In genomic region chr19:58380736-58381459, GRCh38 we compare ENCODE assay signal across 1 cellular context.
A peak's percentile ranks its signal among the peaks of the same experiment; 100 is the strongest.
TF ChIP-seq lines count a peak whose summit lies in the region.

Gene ZNF837 (minus strand): TSS chr19:58381030. CDS start chr19:58369332, 11,698 bp downstream.

TF ChIP-seq in HEK293, 187 proteins besides CTCF, POLR2A, EP300 and RAD21 (continued from another document and continues in another):
- TF ChIP-seq ELK4 (IDR thresholded peaks at IDR 0.05; ENCODE audit: borderline replicate concordance, low read depth, low read length) (no peak), SP3 (tag by site-specific recombination; IDR thresholded peaks at IDR 0.05) (peak; percentile 92), ZNF488 (tag by site-specific recombination; IDR thresholded peaks at IDR 0.05) (no peak), ZNF140 (tag by site-specific recombination; IDR thresholded peaks at IDR 0.05) (no peak), KLF16 (tag by site-specific recombination; IDR thresholded peaks at IDR 0.05) (peak; percentile 98), KLF7 (tag by site-specific recombination; IDR thresholded peaks at IDR 0.05; ENCODE audit: borderline replicate concordance) (peak; percentile 91; the same call in 1 of the 2 replicates), ZNF600 (tag by site-specific recombination; IDR thresholded peaks at IDR 0.05) (peak; percentile 80), ZNF184 (tag by site-specific recombination; IDR thresholded peaks at IDR 0.05) (no peak; the same call in 1 of the 2 replicates), ZNF626 (tag by site-specific recombination; IDR thresholded peaks at IDR 0.05) (no peak; the same call in 1 of the 2 replicates), ZNF132 (tag by site-specific recombination; IDR thresholded peaks at IDR 0.05; ENCODE audit: borderline replicate concordance) (no peak), ZNF785 (tag by site-specific recombination; IDR thresholded peaks at IDR 0.05) (peak; percentile 90), ZFP41 (tag by site-specific recombination; IDR thresholded peaks at IDR 0.05; ENCODE audit: borderline replicate concordance) (peak; percentile 80; the same call in 1 of the 2 replicates), ZNF248 (tag by site-specific recombination; IDR thresholded peaks at IDR 0.05) (no peak), ZNF175 (tag by site-specific recombination; IDR thresholded peaks at IDR 0.05) (no peak), ZNF48 (tag by site-specific recombination; IDR thresholded peaks at IDR 0.05) (no peak), ZNF571 (tag by site-specific recombination; IDR thresholded peaks at IDR 0.05) (no peak), ZNF843 (tag by site-specific recombination; IDR thresholded peaks at IDR 0.05) (peak; percentile 73), ZNF501 (tag by site-specific recombination; IDR thresholded peaks at IDR 0.05) (peak; percentile 94), ZNF16 (tag by site-specific recombination; IDR thresholded peaks at IDR 0.05; ENCODE audit: low read depth) (no peak), ZNF660 (tag by site-specific recombination; IDR thresholded peaks at IDR 0.05) (peak; percentile 98), HOXC10 (CRISPR knock-in tag; IDR thresholded peaks at IDR 0.05) (peak; percentile 97), TCF7L2 (IDR thresholded peaks at IDR 0.05; ENCODE audit: borderline replicate concordance, low read depth, low read length) (peak; percentile 67; the same call in 1 of the 2 replicates), ZNF274 (IDR thresholded peaks at IDR 0.05; ENCODE audit: low read length) (no peak), ZNF274 (tag by site-specific recombination; IDR thresholded peaks at IDR 0.05; ENCODE audit: borderline replicate concordance) (no peak), ZNF311 (tag by site-specific recombination; IDR thresholded peaks at IDR 0.05; ENCODE audit: borderline replicate concordance) (no peak), BCL11A (tag by site-specific recombination; IDR thresholded peaks at IDR 0.05; ENCODE audit: low read depth) (no peak), OSR2 (tag by site-specific recombination; IDR thresholded peaks at IDR 0.05) (0 out of 2 replicates have a peak, but pooled peaks have one; percentile 37), ZNF354C (tag by site-specific recombination; IDR thresholded peaks at IDR 0.05; ENCODE audit: borderline replicate concordance, low read depth) (no peak), ZNF121 (tag by site-specific recombination; IDR thresholded peaks at IDR 0.05) (peak; percentile 78; the same call in 1 of the 2 replicates), ZNF23 (tag by site-specific recombination; IDR thresholded peaks at IDR 0.05; ENCODE audit: borderline replicate concordance) (0 out of 2 replicates have a peak, but pooled peaks have one; percentile 29), HOXD13 (CRISPR knock-in tag; IDR thresholded peaks at IDR 0.05; ENCODE audit: borderline replicate concordance) (peak; percentile 88), SCRT1 (tag by site-specific recombination; IDR thresholded peaks at IDR 0.05; ENCODE audit: borderline replicate concordance) (no peak), ZNF341 (tag by site-specific recombination; IDR thresholded peaks at IDR 0.05; ENCODE audit: low read depth) (no peak), ZNF362 (tag by site-specific recombination; IDR thresholded peaks at IDR 0.05) (no peak), ZNF335 (tag by site-specific recombination; conservative IDR thresholded peaks at IDR 0.05) (peak; percentile 95), SCRT2 (tag by site-specific recombination; IDR thresholded peaks at IDR 0.05) (no peak), ZBTB17 (tag by site-specific recombination; IDR thresholded peaks at IDR 0.05) (peak; percentile 32; the same call in 1 of the 2 replicates), ZFP37 (tag by site-specific recombination; IDR thresholded peaks at IDR 0.05) (peak; percentile 95), ZNF239 (tag by site-specific recombination; IDR thresholded peaks at IDR 0.05) (0 out of 2 replicates have a peak, but pooled peaks have one; percentile 25), ZNF350 (tag by site-specific recombination; IDR thresholded peaks at IDR 0.05) (peak; percentile 31; the same call in 1 of the 2 replicates), ZNF623 (tag by site-specific recombination; IDR thresholded peaks at IDR 0.05) (no peak; the same call in 1 of the 2 replicates), SP7 (tag by site-specific recombination; IDR thresholded peaks at IDR 0.05) (peak; percentile 90), ZNF791 (tag by site-specific recombination; IDR thresholded peaks at IDR 0.05) (no peak), KLF9 (tag by site-specific recombination; IDR thresholded peaks at IDR 0.05; ENCODE audit: low read depth) (peak; percentile 89), ZNF561 (tag by site-specific recombination; IDR thresholded peaks at IDR 0.05; ENCODE audit: borderline replicate concordance) (peak; percentile 99), ZNF214 (tag by site-specific recombination; IDR thresholded peaks at IDR 0.05; ENCODE audit: borderline replicate concordance) (no peak), ZNF701 (tag by site-specific recombination; IDR thresholded peaks at IDR 0.05) (no peak), TRIM28 (IDR thresholded peaks at IDR 0.05; ENCODE audit: borderline replicate concordance, low read length) (no peak; the same call in 1 of the 2 replicates), ZNF792 (tag by site-specific recombination; IDR thresholded peaks at IDR 0.05) (no peak), MZF1 (tag by site-specific recombination; IDR thresholded peaks at IDR 0.05; ENCODE audit: borderline replicate concordance) (peak; percentile 77; the same call in 1 of the 2 replicates)
- TF ChIP-seq, protein P1, sequence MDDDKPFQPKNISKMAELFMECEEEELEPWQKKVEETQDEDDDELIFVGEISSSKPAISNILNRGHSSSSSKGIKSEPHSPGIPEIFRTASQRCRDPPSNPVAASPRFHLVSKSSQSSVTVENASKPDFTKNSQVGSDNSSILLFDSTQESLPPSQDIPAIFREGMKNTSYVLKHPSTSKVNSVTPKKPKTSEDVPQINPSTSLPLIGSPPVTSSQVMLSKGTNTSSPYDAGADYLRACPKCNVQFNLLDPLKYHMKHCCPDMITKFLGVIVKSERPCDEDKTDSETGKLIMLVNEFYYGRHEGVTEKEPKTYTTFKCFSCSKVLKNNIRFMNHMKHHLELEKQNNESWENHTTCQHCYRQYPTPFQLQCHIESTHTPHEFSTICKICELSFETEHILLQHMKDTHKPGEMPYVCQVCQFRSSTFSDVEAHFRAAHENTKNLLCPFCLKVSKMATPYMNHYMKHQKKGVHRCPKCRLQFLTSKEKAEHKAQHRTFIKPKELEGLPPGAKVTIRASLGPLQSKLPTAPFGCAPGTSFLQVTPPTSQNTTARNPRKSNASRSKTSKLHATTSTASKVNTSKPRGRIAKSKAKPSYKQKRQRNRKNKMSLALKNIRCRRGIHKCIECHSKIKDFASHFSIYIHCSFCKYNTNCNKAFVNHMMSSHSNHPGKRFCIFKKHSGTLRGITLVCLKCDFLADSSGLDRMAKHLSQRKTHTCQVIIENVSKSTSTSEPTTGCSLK (tag by site-specific recombination; IDR thresholded peaks at IDR 0.05): no peak
- TF ChIP-seq, protein P2, sequence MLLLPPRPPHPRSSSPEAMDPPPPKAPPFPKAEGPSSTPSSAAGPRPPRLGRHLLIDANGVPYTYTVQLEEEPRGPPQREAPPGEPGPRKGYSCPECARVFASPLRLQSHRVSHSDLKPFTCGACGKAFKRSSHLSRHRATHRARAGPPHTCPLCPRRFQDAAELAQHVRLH (tag by site-specific recombination; IDR thresholded peaks at IDR 0.05): peak; percentile 96
- TF ChIP-seq, protein P3, sequence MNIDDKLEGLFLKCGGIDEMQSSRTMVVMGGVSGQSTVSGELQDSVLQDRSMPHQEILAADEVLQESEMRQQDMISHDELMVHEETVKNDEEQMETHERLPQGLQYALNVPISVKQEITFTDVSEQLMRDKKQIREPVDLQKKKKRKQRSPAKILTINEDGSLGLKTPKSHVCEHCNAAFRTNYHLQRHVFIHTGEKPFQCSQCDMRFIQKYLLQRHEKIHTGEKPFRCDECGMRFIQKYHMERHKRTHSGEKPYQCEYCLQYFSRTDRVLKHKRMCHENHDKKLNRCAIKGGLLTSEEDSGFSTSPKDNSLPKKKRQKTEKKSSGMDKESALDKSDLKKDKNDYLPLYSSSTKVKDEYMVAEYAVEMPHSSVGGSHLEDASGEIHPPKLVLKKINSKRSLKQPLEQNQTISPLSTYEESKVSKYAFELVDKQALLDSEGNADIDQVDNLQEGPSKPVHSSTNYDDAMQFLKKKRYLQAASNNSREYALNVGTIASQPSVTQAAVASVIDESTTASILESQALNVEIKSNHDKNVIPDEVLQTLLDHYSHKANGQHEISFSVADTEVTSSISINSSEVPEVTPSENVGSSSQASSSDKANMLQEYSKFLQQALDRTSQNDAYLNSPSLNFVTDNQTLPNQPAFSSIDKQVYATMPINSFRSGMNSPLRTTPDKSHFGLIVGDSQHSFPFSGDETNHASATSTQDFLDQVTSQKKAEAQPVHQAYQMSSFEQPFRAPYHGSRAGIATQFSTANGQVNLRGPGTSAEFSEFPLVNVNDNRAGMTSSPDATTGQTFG (tag by site-specific recombination; IDR thresholded peaks at IDR 0.05; ENCODE audit: borderline replicate concordance): peak; percentile 90; the same call in 1 of the 2 replicates
- TF ChIP-seq, protein P4, sequence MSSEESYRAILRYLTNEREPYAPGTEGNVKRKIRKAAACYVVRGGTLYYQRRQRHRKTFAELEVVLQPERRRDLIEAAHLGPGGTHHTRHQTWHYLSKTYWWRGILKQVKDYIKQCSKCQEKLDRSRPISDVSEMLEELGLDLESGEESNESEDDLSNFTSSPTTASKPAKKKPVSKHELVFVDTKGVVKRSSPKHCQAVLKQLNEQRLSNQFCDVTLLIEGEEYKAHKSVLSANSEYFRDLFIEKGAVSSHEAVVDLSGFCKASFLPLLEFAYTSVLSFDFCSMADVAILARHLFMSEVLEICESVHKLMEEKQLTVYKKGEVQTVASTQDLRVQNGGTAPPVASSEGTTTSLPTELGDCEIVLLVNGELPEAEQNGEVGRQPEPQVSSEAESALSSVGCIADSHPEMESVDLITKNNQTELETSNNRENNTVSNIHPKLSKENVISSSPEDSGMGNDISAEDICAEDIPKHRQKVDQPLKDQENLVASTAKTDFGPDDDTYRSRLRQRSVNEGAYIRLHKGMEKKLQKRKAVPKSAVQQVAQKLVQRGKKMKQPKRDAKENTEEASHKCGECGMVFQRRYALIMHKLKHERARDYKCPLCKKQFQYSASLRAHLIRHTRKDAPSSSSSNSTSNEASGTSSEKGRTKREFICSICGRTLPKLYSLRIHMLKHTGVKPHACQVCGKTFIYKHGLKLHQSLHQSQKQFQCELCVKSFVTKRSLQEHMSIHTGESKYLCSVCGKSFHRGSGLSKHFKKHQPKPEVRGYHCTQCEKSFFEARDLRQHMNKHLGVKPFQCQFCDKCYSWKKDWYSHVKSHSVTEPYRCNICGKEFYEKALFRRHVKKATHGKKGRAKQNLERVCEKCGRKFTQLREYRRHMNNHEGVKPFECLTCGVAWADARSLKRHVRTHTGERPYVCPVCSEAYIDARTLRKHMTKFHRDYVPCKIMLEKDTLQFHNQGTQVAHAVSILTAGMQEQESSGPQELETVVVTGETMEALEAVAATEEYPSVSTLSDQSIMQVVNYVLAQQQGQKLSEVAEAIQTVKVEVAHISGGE (tag by site-specific recombination; conservative IDR thresholded peaks at IDR 0.05; ENCODE audit: low read depth): peak; percentile 100
- TF ChIP-seq, protein P5, sequence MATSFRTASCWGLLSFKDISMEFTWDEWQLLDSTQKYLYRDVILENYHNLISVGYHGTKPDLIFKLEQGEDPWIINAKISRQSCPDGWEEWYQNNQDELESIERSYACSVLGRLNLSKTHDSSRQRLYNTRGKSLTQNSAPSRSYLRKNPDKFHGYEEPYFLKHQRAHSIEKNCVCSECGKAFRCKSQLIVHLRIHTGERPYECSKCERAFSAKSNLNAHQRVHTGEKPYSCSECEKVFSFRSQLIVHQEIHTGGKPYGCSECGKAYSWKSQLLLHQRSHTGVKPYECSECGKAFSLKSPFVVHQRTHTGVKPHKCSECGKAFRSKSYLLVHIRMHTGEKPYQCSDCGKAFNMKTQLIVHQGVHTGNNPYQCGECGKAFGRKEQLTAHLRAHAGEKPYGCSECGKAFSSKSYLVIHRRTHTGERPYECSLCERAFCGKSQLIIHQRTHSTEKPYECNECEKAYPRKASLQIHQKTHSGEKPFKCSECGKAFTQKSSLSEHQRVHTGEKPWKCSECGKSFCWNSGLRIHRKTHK (tag by site-specific recombination; IDR thresholded peaks at IDR 0.05): no peak
- TF ChIP-seq, protein P6, sequence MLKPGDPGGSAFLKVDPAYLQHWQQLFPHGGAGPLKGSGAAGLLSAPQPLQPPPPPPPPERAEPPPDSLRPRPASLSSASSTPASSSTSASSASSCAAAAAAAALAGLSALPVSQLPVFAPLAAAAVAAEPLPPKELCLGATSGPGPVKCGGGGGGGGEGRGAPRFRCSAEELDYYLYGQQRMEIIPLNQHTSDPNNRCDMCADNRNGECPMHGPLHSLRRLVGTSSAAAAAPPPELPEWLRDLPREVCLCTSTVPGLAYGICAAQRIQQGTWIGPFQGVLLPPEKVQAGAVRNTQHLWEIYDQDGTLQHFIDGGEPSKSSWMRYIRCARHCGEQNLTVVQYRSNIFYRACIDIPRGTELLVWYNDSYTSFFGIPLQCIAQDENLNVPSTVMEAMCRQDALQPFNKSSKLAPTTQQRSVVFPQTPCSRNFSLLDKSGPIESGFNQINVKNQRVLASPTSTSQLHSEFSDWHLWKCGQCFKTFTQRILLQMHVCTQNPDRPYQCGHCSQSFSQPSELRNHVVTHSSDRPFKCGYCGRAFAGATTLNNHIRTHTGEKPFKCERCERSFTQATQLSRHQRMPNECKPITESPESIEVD (tag by site-specific recombination; IDR thresholded peaks at IDR 0.05): no peak; the same call in 1 of the 2 replicates
